17 cellular contexts compared by ENCODE assay signal in the genomic region with DNA sequence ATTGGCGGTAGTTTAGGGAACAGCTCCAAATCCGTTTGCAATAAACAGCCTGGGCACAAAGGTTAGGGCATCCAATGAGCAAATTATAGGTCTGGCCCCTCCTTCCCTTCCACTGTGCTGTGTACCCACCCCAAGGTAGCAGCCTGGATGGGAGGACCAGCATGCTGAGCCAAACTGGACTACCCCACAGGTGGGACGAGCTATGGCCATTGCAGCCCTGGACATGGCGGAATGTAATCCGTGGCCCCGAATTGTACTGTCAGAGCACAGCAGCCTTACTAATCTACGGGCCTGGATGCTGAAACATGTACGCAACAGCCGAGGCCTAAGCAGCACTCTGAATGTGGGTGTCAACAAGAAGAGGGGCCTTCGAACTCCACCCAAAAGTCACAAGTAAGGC. TPM values are rescaled to one million over a fixed set of nuclear protein-coding genes. Genes with fewer than 3 reads are reported as not detected.
DNase-seq lines count a peak whose midpoint lies in the region; ATAC-seq, FAIRE-seq and TF ChIP-seq lines count a peak whose summit lies in the region.
"Had no signal": no experiment of that assay in that cellular context is flagged by ENCODE, and none has a peak within 500 bp of the region (broad histone marks: within the 10 kb centered on the region; RNA-seq: fewer than 3 reads in every experiment).

No MANE protein-coding gene starts in this region.

- H3K9me3 Mint-ChIP-seq in natural killer cell treated with Interleukin-12 subunit alpha and Interleukin-12 subunit beta and Interleukin-15 and Interleukin-18, amount 100 ng/mL, for 72 hours, result no peaks in the 10 kb centered on the region
- no peaks in the 10 kb centered on the region for H3K9me3 Mint-ChIP-seq in natural killer cell
- H3K9me3 Mint-ChIP-seq: CD14-positive monocyte; CD8-positive, alpha-beta memory T cell had no signal

- TF ChIP-seq POLR2A in GM19193 (IDR thresholded peaks at IDR 0.05; ENCODE audit: extremely low read depth, insufficient read depth, insufficient read length) (peak; percentile 22), erythroblast (IDR thresholded peaks at IDR 0.05; ENCODE audit: low read length) (no peak)

- intact Hi-C loops in natural killer cell (cut with micrococcal nuclease), result no loop called here

- TF ChIP-seq CTCF in natural killer cell (IDR thresholded peaks at IDR 0.05), result no peak

- H3K36me3 Mint-ChIP-seq in natural killer cell treated with Interleukin-12 subunit alpha and Interleukin-12 subunit beta and Interleukin-15 and Interleukin-18, amount 100 ng/mL, for 72 hours, result peaks cover 22% of the 10 kb centered on the region
- H3K36me3 Mint-ChIP-seq in natural killer cell, result no peaks in the 10 kb centered on the region

- peaks cover 0 to 9% of the 10 kb centered on the region in 2 donors for H3K4me1 Mint-ChIP-seq in natural killer cell treated with Interleukin-12 subunit alpha and Interleukin-12 subunit beta and Interleukin-15 and Interleukin-18, amount 100 ng/mL, for 72 hours (ENCODE audit: low read depth in 2 of 2)
- peaks cover 0 to 8% of the 10 kb centered on the region in 2 donors for H3K4me1 Mint-ChIP-seq in natural killer cell
- H3K4me1 Mint-ChIP-seq: CD14-positive monocyte had no signal

- ATAC-seq in natural killer cell treated with Interleukin-12 subunit alpha and Interleukin-12 subunit beta and Interleukin-15 and Interleukin-18, amount 100 ng/mL, for 72 hours, result peak in 1 of 2 donors; percentile 32
- ATAC-seq in natural killer cell, result no peak
- ATAC-seq in HG02884 (IDR thresholded peaks at IDR 0.05; ENCODE audit: unreplicated experiment), result no peak
- no peak for ATAC-seq in GM21447 (IDR thresholded peaks at IDR 0.05; ENCODE audit: unreplicated experiment)

- H3K4me3 Mint-ChIP-seq in natural killer cell treated with Interleukin-12 subunit alpha and Interleukin-12 subunit beta and Interleukin-15 and Interleukin-18, amount 100 ng/mL, for 72 hours, result no peak overlapping the region
- no peak overlapping the region for H3K4me3 Mint-ChIP-seq in natural killer cell
- H3K4me3 Mint-ChIP-seq: CD14-positive monocyte; CD8-positive, alpha-beta memory T cell had no signal

- no peak overlapping the region for H3K27ac Mint-ChIP-seq in natural killer cell treated with Interleukin-12 subunit alpha and Interleukin-12 subunit beta and Interleukin-15 and Interleukin-18, amount 100 ng/mL, for 72 hours
- H3K27ac Mint-ChIP-seq in natural killer cell, result no peak overlapping the region

- H3K27me3 Mint-ChIP-seq in natural killer cell treated with Interleukin-12 subunit alpha and Interleukin-12 subunit beta and Interleukin-15 and Interleukin-18, amount 100 ng/mL, for 72 hours, result no peaks in the 10 kb centered on the region
- no peaks in the 10 kb centered on the region for H3K27me3 Mint-ChIP-seq in natural killer cell (ENCODE audit: low read depth in 2 of 2)

- peak; percentile 42 for DNase-seq in natural killer cell treated with Interleukin-12 subunit alpha and Interleukin-12 subunit beta and Interleukin-15 and Interleukin-18, amount 100 ng/mL, for 72 hours (ENCODE audit: low spot score)
- DNase-seq in natural killer cell (no peak), erythroblast (lab: John Stamatoyannopoulos, UW) (peak; percentile 20 to 65), urothelium cell line (ENCODE audit: low spot score) (no peak), NCI-H2171 treated with DMSO at 0.1 percent for 48 hours (lab: John Stamatoyannopoulos, UW) (no peak)
- DNase-seq: Caco-2; CD8-positive, alpha-beta memory T cell; DND-41; GDM1; KBM-7 had no signal

- FAIRE-seq in urothelium cell line (lab: Jason Lieb, UNC), result peak; percentile 92
- FAIRE-seq: GM18507, GM19239, H1 had no signal

RNA-seq across cellular contexts. Expression of gene AGBL5, which starts 6.7 kb away (rescaled TPM):
- 10 to 100 TPM; 12.5 to 20.5 TPM for total RNA-seq in natural killer cell treated with Interleukin-12 subunit alpha and Interleukin-12 subunit beta and Interleukin-15 and Interleukin-18, amount 100 ng/mL, for 72 hours
- 10 to 100 TPM in 2 of 3 donors, 1 to 10 TPM in 1; 10.0 to 12.0 (median 10.8) TPM for total RNA-seq in natural killer cell

RNA-seq across cellular contexts. Expression of gene OST4, which starts 13.2 kb away (rescaled TPM):
- 100 to 1,000 TPM; 286 to 393 TPM for total RNA-seq in natural killer cell treated with Interleukin-12 subunit alpha and Interleukin-12 subunit beta and Interleukin-15 and Interleukin-18, amount 100 ng/mL, for 72 hours
- 100 to 1,000 TPM; 178 to 207 (median 192) TPM for total RNA-seq in natural killer cell

RNA-seq across cellular contexts. Expression of gene EMILIN1, which starts 20.2 kb away (rescaled TPM):
- 10 to 100 TPM in 1 of 2 donors, 1 to 10 TPM in 1; 8.7 to 14.2 TPM for total RNA-seq in natural killer cell treated with Interleukin-12 subunit alpha and Interleukin-12 subunit beta and Interleukin-15 and Interleukin-18, amount 100 ng/mL, for 72 hours
- total RNA-seq in natural killer cell, result under 1 TPM; 0.31 to 0.78 (median 0.41) TPM

RNA-seq across cellular contexts. Expression of gene TMEM214, which starts 25.4 kb away (rescaled TPM):
- total RNA-seq in natural killer cell treated with Interleukin-12 subunit alpha and Interleukin-12 subunit beta and Interleukin-15 and Interleukin-18, amount 100 ng/mL, for 72 hours, result 100 to 1,000 TPM; 132 to 176 TPM
- total RNA-seq in natural killer cell, result 10 to 100 TPM; 64.9 to 81.1 (median 79.2) TPM

RNA-seq across cellular contexts. Expression of gene KHK, which starts 28.4 kb away (rescaled TPM):
- total RNA-seq in natural killer cell treated with Interleukin-12 subunit alpha and Interleukin-12 subunit beta and Interleukin-15 and Interleukin-18, amount 100 ng/mL, for 72 hours, result 1 to 10 TPM; 2.5 to 5.1 TPM
- 1 to 10 TPM; 3.7 to 4.0 (median 3.8) TPM for total RNA-seq in natural killer cell

Comparison
In these comparisons a context has a peak if more than half of its experiments do, and no peak if none do; other contexts are left out.
1. DNase-seq: peak in natural killer cell treated with Interleukin-12 subunit alpha and Interleukin-12 subunit beta and Interleukin-15 and Interleukin-18, amount 100 ng/mL, for 72 hours (single experiment) and erythroblast (2 of 2); none in natural killer cell (single experiment), urothelium cell line (single experiment) and NCI-H2171 treated with DMSO at 0.1 percent for 48 hours (single experiment).
2. RNA of gene EMILIN1, which starts 20.2 kb away (total RNA-seq): 8.7 to 14.2 TPM in natural killer cell treated with Interleukin-12 subunit alpha and Interleukin-12 subunit beta and Interleukin-15 and Interleukin-18, amount 100 ng/mL, for 72 hours; 0.31 to 0.78 TPM in natural killer cell; every median in the first group is over 4 times any median in the second.